ENCODE assay signal across 8 cellular contexts in genomic region chr5:1666812-1667588, GRCh38.
DNase-seq lines count a peak whose midpoint lies in the region; ATAC-seq, FAIRE-seq and TF ChIP-seq lines count a peak whose summit lies in the region.

No MANE protein-coding gene starts in this region.

- FAIRE-seq in kidney (lab: Jason Lieb, UNC) = no peak

- TF ChIP-seq POLR2A in breast epithelium (IDR thresholded peaks at IDR 0.05) (no peak), body of pancreas (IDR thresholded peaks at IDR 0.05) (no peak)

- peak in 1 of 3 donors; percentile 20 for TF ChIP-seq CTCF in breast epithelium (IDR thresholded peaks at IDR 0.05)
- no peak for TF ChIP-seq CTCF in MCF 10A (IDR thresholded peaks at IDR 0.05; ENCODE audit: unreplicated experiment)
- TF ChIP-seq CTCF in body of pancreas (IDR thresholded peaks at IDR 0.05) = peak in 6 of 7 experiments; percentile 20 to 75 (median 42)
- peak; percentile 37 for TF ChIP-seq CTCF in kidney (IDR thresholded peaks at IDR 0.05; ENCODE audit: borderline replicate concordance, extremely low read depth, insufficient read depth)

- H3K9me3 ChIP-seq in breast epithelium = peaks cover 3 to 20% of the 10 kb centered on the region in 2 donors
- no peaks in the 10 kb centered on the region for H3K9me3 ChIP-seq in body of pancreas
- peaks cover 0 to 3% of the 10 kb centered on the region in 2 donors for H3K9me3 ChIP-seq in kidney (ENCODE audit: control insufficient read depth in 1 of 2, low read length in 2 of 2)
- H3K9me3 ChIP-seq in thymus (ENCODE audit: control insufficient read depth) = peaks cover 1% of the 10 kb centered on the region

- no peaks in the 10 kb centered on the region for H3K9me3 Mint-ChIP-seq in MCF 10A (ENCODE audit: unreplicated experiment)

- no peak overlapping the region for H3K9ac ChIP-seq in kidney (ENCODE audit: low read length in 2 of 2)

- intact Hi-C loops in breast epithelium (cut with DNase I; ENCODE audit: low total_unique reads) = no loop called here
- intact Hi-C loops in MCF 10A (cut with micrococcal nuclease) = no loop called here
- intact Hi-C loops in body of pancreas (cut with DNase I) = loop anchor here (10.0 kb wide), 1 partner anchor 378 kb away; no protein-coding TSS in a partner anchor
- intact Hi-C loops in kidney (cut with DNase I) = no loop called here

- H3K27me3 ChIP-seq in breast epithelium = peaks cover 0 to 32% of the 10 kb centered on the region in 2 donors
- H3K27me3 ChIP-seq in body of pancreas = peaks cover 0 to 10% of the 10 kb centered on the region in 2 donors
- H3K27me3 ChIP-seq in thymus (ENCODE audit: control insufficient read depth, insufficient read depth) = peaks cover 31% of the 10 kb centered on the region

- POLR2A ChIA-PET in MCF 10A (lab: Yijun Ruan, JAX) = no interaction called here

- CTCF ChIA-PET in MCF 10A (lab: Yijun Ruan, JAX) = no interaction called here

- no TSS peak for BruUV-seq in MCF 10A (replicated peaks; lab: Mats Ljungman, UMichigan)

- H3K4me3 ChIP-seq in breast epithelium = peak overlapping the region in 2 of 3 donors; percentile 40 to 59
- H3K4me3 ChIP-seq in body of pancreas = no peak overlapping the region
- no peak overlapping the region for H3K4me3 ChIP-seq in kidney (ENCODE audit: low read length in 2 of 2)
- H3K4me3 ChIP-seq in thymus (ENCODE audit: low read length) = peak overlapping the region; percentile 39

- no peak overlapping the region for H3K27ac Mint-ChIP-seq in MCF 10A (ENCODE audit: low read depth, unreplicated experiment)

- whole genome bisulfite sequencing in body of pancreas, 2 donors = 6 to 59% methylated on average over 5 to 32 of the region's 62 CpGs
- WGBS in thymus = 9% methylated on average over 50 of the region's 62 CpGs

- no peaks in the 10 kb centered on the region for H3K36me3 Mint-ChIP-seq in MCF 10A (ENCODE audit: insufficient read depth, unreplicated experiment)

- H3K36me3 ChIP-seq in breast epithelium (no peaks in the 10 kb centered on the region), body of pancreas (replicated peaks in 1 of 2; ENCODE audit: insufficient read depth in 1 of 2, low read depth in 2 of 2) (no peaks in the 10 kb centered on the region), kidney (ENCODE audit: control insufficient read depth in 1 of 2, insufficient read depth in 2 of 2, low read length in 2 of 2) (no peaks in the 10 kb centered on the region), thymus (ENCODE audit: control insufficient read depth, insufficient read depth) (no peaks in the 10 kb centered on the region)

- no peak overlapping the region for H3K27ac ChIP-seq in breast epithelium
- no peak overlapping the region for H3K27ac ChIP-seq in body of pancreas
- no peak overlapping the region for H3K27ac ChIP-seq in kidney (ENCODE audit: low read depth in 2 of 2, low read length in 2 of 2)
- H3K27ac ChIP-seq in thymus (ENCODE audit: low read depth) = no peak overlapping the region

- no peak overlapping the region for H3K4me3 Mint-ChIP-seq in MCF 10A (ENCODE audit: unreplicated experiment)

- H3K4me1 Mint-ChIP-seq in MCF 10A (ENCODE audit: insufficient read depth, unreplicated experiment) = no peaks in the 10 kb centered on the region

- ATAC-seq in body of pancreas = peak; percentile 46
- no peak for ATAC-seq in HG03280 (IDR thresholded peaks at IDR 0.05; ENCODE audit: unreplicated experiment)
- no peak for ATAC-seq in HG02884 (IDR thresholded peaks at IDR 0.05; ENCODE audit: unreplicated experiment)

- H3K4me1 ChIP-seq in breast epithelium (no peaks in the 10 kb centered on the region), body of pancreas (peaks cover 20% of the 10 kb centered on the region), kidney (ENCODE audit: control insufficient read depth in 1 of 2, insufficient read depth in 1 of 2, low read depth in 1 of 2, low read length in 2 of 2) (peaks cover 0 to 2% of the 10 kb centered on the region in 2 donors), thymus (ENCODE audit: control insufficient read depth, insufficient read depth, low read length) (no peaks in the 10 kb centered on the region)

- DNase-seq in breast epithelium (ENCODE audit: low spot score in 2 of 2) (peak in 1 of 2 donors; percentile 21), MCF 10A (ENCODE audit: unreplicated experiment) (no peak), OCI-M1 (lab: John Stamatoyannopoulos, UW) (peak; percentile 38), body of pancreas (peak; percentile 32 to 72 (median 64)), kidney (peak; percentile 72)

- peaks cover 50% of the 10 kb centered on the region for H3K27me3 Mint-ChIP-seq in MCF 10A (ENCODE audit: insufficient read depth, unreplicated experiment)

Comparison
In these comparisons a context has a peak if more than half of its experiments do, and no peak if none do; other contexts are left out.
1. H3K4me3 ChIP-seq: peak in breast epithelium (2 of 3) and thymus (single experiment); none in body of pancreas (0 of 2) and kidney (0 of 2).